ENCODE assay signal across 9 cellular contexts in genomic region chr7:117873933-117874530, GRCh38. TPM values are rescaled to one million over a fixed set of nuclear protein-coding genes. Genes with fewer than 3 reads are reported as not detected.
DNase-seq lines count a peak whose midpoint lies in the region; ATAC-seq, FAIRE-seq and TF ChIP-seq lines count a peak whose summit lies in the region.
"Had no signal": no experiment of that assay in that cellular context is flagged by ENCODE, and none has a peak within 500 bp of the region (broad histone marks: within the 10 kb centered on the region; RNA-seq: fewer than 3 reads in every experiment).

No MANE protein-coding gene starts in this region.

- TF ChIP-seq CTCF in Calu3 (IDR thresholded peaks at IDR 0.05; ENCODE audit: unreplicated experiment) (no peak), WTC11 (IDR thresholded peaks at IDR 0.05) (no peak), gastroesophageal sphincter (IDR thresholded peaks at IDR 0.05) (no peak), progenitor cell of endocrine pancreas (IDR thresholded peaks at IDR 0.05; ENCODE audit: unreplicated experiment) (no peak)

- BruUV-seq in Calu3 (replicated peaks; lab: Mats Ljungman, UMichigan) = no TSS peak

- peak overlapping the region; percentile 52 for H3K27ac Mint-ChIP-seq in Calu3 (ENCODE audit: unreplicated experiment)
- peak overlapping the region; percentile 36 for H3K27ac Mint-ChIP-seq in WTC11
- peak overlapping the region; percentile 78 for H3K27ac Mint-ChIP-seq in progenitor cell of endocrine pancreas

- peaks cover 21% of the 10 kb centered on the region for H3K36me3 Mint-ChIP-seq in Calu3 (ENCODE audit: insufficient read depth, unreplicated experiment)
- no peaks in the 10 kb centered on the region for H3K36me3 Mint-ChIP-seq in WTC11
- H3K36me3 Mint-ChIP-seq in progenitor cell of endocrine pancreas (ENCODE audit: insufficient read depth) = no peaks in the 10 kb centered on the region

- TF ChIP-seq POLR2A in gastroesophageal sphincter (IDR thresholded peaks at IDR 0.05) = no peak

- intact Hi-C loops in Calu3 (cut with micrococcal nuclease; ENCODE audit: unreplicated experiment) = loop anchor here (2.0 kb wide), 1 partner anchor 123 kb away; no protein-coding TSS in a partner anchor

- H3K9me3 Mint-ChIP-seq in Calu3 (ENCODE audit: low read depth, unreplicated experiment) = no peaks in the 10 kb centered on the region
- H3K9me3 Mint-ChIP-seq in WTC11 = no peaks in the 10 kb centered on the region
- no peaks in the 10 kb centered on the region for H3K9me3 Mint-ChIP-seq in progenitor cell of endocrine pancreas (ENCODE audit: low read depth)

- DNase-seq in Calu3 = no peak
- DNase-seq in WTC11 (ENCODE audit: low spot score) = no peak
- no peak for DNase-seq in progenitor cell of endocrine pancreas (ENCODE audit: low spot score, unreplicated experiment)
- no peak for DNase-seq in RCC 7860 (ENCODE audit: low spot score)
- DNase-seq in stimulated activated CD4-positive, alpha-beta T cell treated with anti-CD3 and anti-CD28 coated beads, Interleukin-1b, Interleukin-23, amount 100 ng/mL, for 48 hours = no peak
- DNase-seq in dedifferentiated amniotic fluid mesenchymal stem cell (ENCODE audit: extremely low spot score) = no peak

- CTCF ChIA-PET in Calu3 (lab: Charles Lee) = no interaction called here
- CTCF ChIA-PET in WTC11 (lab: Charles Lee) = interaction anchor here (1.0 to 1.7 kb wide), 3 partner anchors 119 to 279 kb away, joined by 4 to 7 read pairs (median 4); no protein-coding TSS in a partner anchor

- 32 to 43% methylated on average over 10 of the region's 10 CpGs for WGBS in gastroesophageal sphincter (ENCODE audit: low coverage in 1 of 2), 2 donors

- POLR2A ChIA-PET in WTC11 (lab: Charles Lee) = no interaction called here

- peaks cover 0 to 41% (median 0%) of the 10 kb centered on the region in 3 donors for H3K4me1 ChIP-seq in gastroesophageal sphincter

- H3K4me3 Mint-ChIP-seq in Calu3 (ENCODE audit: low read depth, unreplicated experiment) (peak overlapping the region; percentile 80), WTC11 (peak overlapping the region; percentile 75), progenitor cell of endocrine pancreas (ENCODE audit: low read depth) (peak overlapping the region; percentile 77)

- H3K27me3 Mint-ChIP-seq in Calu3 (ENCODE audit: unreplicated experiment) (peaks cover 48% of the 10 kb centered on the region), WTC11 (ENCODE audit: low read depth) (no peaks in the 10 kb centered on the region), progenitor cell of endocrine pancreas (peaks cover 39% of the 10 kb centered on the region)

- H3K9me3 ChIP-seq in gastroesophageal sphincter = no peaks in the 10 kb centered on the region

- H3K4me1 Mint-ChIP-seq in Calu3 (ENCODE audit: low read depth, unreplicated experiment) = peaks cover 17% of the 10 kb centered on the region
- peaks cover 69% of the 10 kb centered on the region for H3K4me1 Mint-ChIP-seq in WTC11
- peaks cover 16% of the 10 kb centered on the region for H3K4me1 Mint-ChIP-seq in progenitor cell of endocrine pancreas (ENCODE audit: low read depth)

- no peak for FAIRE-seq in RCC 7860 (lab: Jason Lieb, UNC)

- H3K36me3 ChIP-seq in gastroesophageal sphincter = no peaks in the 10 kb centered on the region

- H3K27ac ChIP-seq in gastroesophageal sphincter = peak overlapping the region in 3 of 4 donors; percentile 86 to 90 (median 87)

- H3K27me3 ChIP-seq in gastroesophageal sphincter = no peaks in the 10 kb centered on the region

- peak overlapping the region; percentile 73 to 97 for H3K4me3 ChIP-seq in gastroesophageal sphincter

- TF ChIP-seq EP300 in gastroesophageal sphincter (IDR thresholded peaks at IDR 0.05) = no peak

- no peak for ATAC-seq in WTC11
- no peak for ATAC-seq in gastroesophageal sphincter
- ATAC-seq in HG03439 (IDR thresholded peaks at IDR 0.05; ENCODE audit: unreplicated experiment) = no peak

TF ChIP-seq in WTC11, 78 proteins besides CTCF, POLR2A, EP300 and RAD21:
- TF ChIP-seq, protein P1, sequence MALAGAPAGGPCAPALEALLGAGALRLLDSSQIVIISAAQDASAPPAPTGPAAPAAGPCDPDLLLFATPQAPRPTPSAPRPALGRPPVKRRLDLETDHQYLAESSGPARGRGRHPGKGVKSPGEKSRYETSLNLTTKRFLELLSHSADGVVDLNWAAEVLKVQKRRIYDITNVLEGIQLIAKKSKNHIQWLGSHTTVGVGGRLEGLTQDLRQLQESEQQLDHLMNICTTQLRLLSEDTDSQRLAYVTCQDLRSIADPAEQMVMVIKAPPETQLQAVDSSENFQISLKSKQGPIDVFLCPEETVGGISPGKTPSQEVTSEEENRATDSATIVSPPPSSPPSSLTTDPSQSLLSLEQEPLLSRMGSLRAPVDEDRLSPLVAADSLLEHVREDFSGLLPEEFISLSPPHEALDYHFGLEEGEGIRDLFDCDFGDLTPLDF (CRISPR knock-in tag; IDR thresholded peaks at IDR 0.05) = no peak
- TF ChIP-seq, protein P2, sequence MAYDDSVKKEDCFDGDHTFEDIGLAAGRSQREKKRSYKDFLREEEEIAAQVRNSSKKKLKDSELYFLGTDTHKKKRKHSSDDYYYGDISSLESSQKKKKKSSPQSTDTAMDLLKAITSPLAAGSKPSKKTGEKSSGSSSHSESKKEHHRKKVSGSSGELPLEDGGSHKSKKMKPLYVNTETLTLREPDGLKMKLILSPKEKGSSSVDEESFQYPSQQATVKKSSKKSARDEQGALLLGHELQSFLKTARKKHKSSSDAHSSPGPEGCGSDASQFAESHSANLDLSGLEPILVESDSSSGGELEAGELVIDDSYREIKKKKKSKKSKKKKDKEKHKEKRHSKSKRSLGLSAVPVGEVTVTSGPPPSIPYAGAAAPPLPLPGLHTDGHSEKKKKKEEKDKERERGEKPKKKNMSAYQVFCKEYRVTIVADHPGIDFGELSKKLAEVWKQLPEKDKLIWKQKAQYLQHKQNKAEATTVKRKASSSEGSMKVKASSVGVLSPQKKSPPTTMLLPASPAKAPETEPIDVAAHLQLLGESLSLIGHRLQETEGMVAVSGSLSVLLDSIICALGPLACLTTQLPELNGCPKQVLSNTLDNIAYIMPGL (CRISPR knock-in tag; IDR thresholded peaks at IDR 0.05) = no peak
- no peak for TF ChIP-seq ZNF121 (CRISPR knock-in tag; IDR thresholded peaks at IDR 0.05)
- TF ChIP-seq TEAD4 (CRISPR knock-in tag; IDR thresholded peaks at IDR 0.05) = no peak
- no peak for TF ChIP-seq FOXP1 (CRISPR knock-in tag; IDR thresholded peaks at IDR 0.05; ENCODE audit: borderline replicate concordance)
- TF ChIP-seq, protein P3, sequence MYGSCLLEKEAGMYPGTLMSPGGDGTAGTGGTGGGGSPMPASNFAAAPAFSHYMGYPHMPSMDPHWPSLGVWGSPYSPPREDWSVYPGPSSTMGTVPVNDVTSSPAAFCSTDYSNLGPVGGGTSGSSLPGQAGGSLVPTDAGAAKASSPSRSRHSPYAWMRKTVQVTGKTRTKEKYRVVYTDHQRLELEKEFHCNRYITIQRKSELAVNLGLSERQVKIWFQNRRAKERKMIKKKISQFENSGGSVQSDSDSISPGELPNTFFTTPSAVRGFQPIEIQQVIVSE (CRISPR knock-in tag; IDR thresholded peaks at IDR 0.05; ENCODE audit: borderline replicate concordance) = no peak
- TF ChIP-seq SMAD3 (CRISPR knock-in tag; IDR thresholded peaks at IDR 0.05; ENCODE audit: borderline replicate concordance) = no peak
- TF ChIP-seq ZNF138 (CRISPR knock-in tag; conservative IDR thresholded peaks at IDR 0.05) = no peak
- no peak for TF ChIP-seq JAZF1 (CRISPR knock-in tag; IDR thresholded peaks at IDR 0.05)
- no peak for TF ChIP-seq HMGA2 (CRISPR knock-in tag; IDR thresholded peaks at IDR 0.05)
- TF ChIP-seq FOXP4 (CRISPR knock-in tag; IDR thresholded peaks at IDR 0.05) = no peak
- TF ChIP-seq ZNF512 (CRISPR knock-in tag; IDR thresholded peaks at IDR 0.05; ENCODE audit: borderline replicate concordance) = no peak
- no peak for TF ChIP-seq NR2C2 (CRISPR knock-in tag; IDR thresholded peaks at IDR 0.05)
- TF ChIP-seq MLX (CRISPR knock-in tag; IDR thresholded peaks at IDR 0.05) = no peak
- TF ChIP-seq ELF4 (CRISPR knock-in tag; IDR thresholded peaks at IDR 0.05; ENCODE audit: low read depth) = no peak
- TF ChIP-seq FOXK1 (CRISPR knock-in tag; IDR thresholded peaks at IDR 0.05) = no peak

RNA-seq across cellular contexts. Expression of gene CTTNBP2, which starts 0.8 kb away (rescaled TPM):
- total RNA-seq in Calu3 (2022) = 2.3 and 2.4 TPM in 2 replicates
- total RNA-seq in WTC11 (2021) = 19.1 to 22.1 TPM (median 20.5 TPM) in 3 replicates
- 10 to 100 TPM in 3 of 4 donors, 1 to 10 TPM in 1; 6.1 to 17.4 (median 13.8) TPM for total RNA-seq in gastroesophageal sphincter
- 9.5 and 14.0 TPM in 2 replicates for total RNA-seq in progenitor cell of endocrine pancreas
- total RNA-seq: T-helper 2 cell treated with Interferon-gamma antibody and Interleukin-4, amounts not matched to agents 100 ng/mL and 5 ng/mL, for 36 hours had no signal
